ENCODE assay signal across 8 cellular contexts in genomic region chr9:126861707-126862460, GRCh38. TPM values are rescaled to one million over a fixed set of nuclear protein-coding genes. Genes with fewer than 3 reads are reported as not detected.
DNase-seq lines count a peak whose midpoint lies in the region; ATAC-seq, FAIRE-seq and TF ChIP-seq lines count a peak whose summit lies in the region.

No MANE protein-coding gene starts in this region.

- no peak for DNase-seq in stimulated activated naive CD8-positive, alpha-beta T cell treated with anti-CD3 and anti-CD28 coated beads, Interleukin-15, Interleukin-2, amounts not matched to agents 100 U/mL and 50 U/mL, for 24 hours
- DNase-seq in activated naive CD8-positive, alpha-beta T cell treated with anti-CD3 and anti-CD28 coated beads for 36 hours: no peak
- DNase-seq in keratinocyte (ENCODE audit: low read depth, low spot score): no peak
- DNase-seq in thyroid gland: no peak
- DNase-seq in Ammon's horn (ENCODE audit: low spot score): no peak

- FAIRE-seq in keratinocyte (lab: Jason Lieb, UNC): no peak

- H3K9me3 Mint-ChIP-seq in stimulated activated naive CD8-positive, alpha-beta T cell treated with anti-CD3 and anti-CD28 coated beads, Interleukin-15, Interleukin-2, amounts not matched to agents 100 ng/mL and 50 ng/mL, for 24 hours: no peaks in the 10 kb centered on the region
- no peaks in the 10 kb centered on the region for H3K9me3 Mint-ChIP-seq in activated naive CD8-positive, alpha-beta T cell treated with anti-CD3 and anti-CD28 coated beads for 36 hours

- peaks cover 3% of the 10 kb centered on the region for H4K20me1 ChIP-seq in keratinocyte (ENCODE audit: control insufficient read depth, extremely low read depth, insufficient read depth, low read length)

- H3K9me3 ChIP-seq in keratinocyte (ENCODE audit: control insufficient read depth, low read depth, low read length) (no peaks in the 10 kb centered on the region), thyroid gland (no peaks in the 10 kb centered on the region)

- H3K4me2 ChIP-seq in keratinocyte (ENCODE audit: control insufficient read depth, extremely low read depth, insufficient read depth, low read depth, low read length): peak overlapping the region; percentile 100

- H3K27me3 ChIP-seq in keratinocyte (ENCODE audit: control insufficient read depth, extremely low read depth, insufficient read depth, low read length) (peaks cover 7% of the 10 kb centered on the region), thyroid gland (no peaks in the 10 kb centered on the region)

- H2AFZ ChIP-seq in keratinocyte (ENCODE audit: control insufficient read depth, low read length): no peak overlapping the region

- peaks cover 7% of the 10 kb centered on the region for H3K9me1 ChIP-seq in keratinocyte (ENCODE audit: control insufficient read depth, extremely low read depth, insufficient read depth, low read length)

- peak overlapping the region; percentile 33 for H3K27ac Mint-ChIP-seq in stimulated activated naive CD8-positive, alpha-beta T cell treated with anti-CD3 and anti-CD28 coated beads, Interleukin-15, Interleukin-2, amounts not matched to agents 100 ng/mL and 50 ng/mL, for 24 hours
- peak overlapping the region; percentile 54 for H3K27ac Mint-ChIP-seq in activated naive CD8-positive, alpha-beta T cell treated with anti-CD3 and anti-CD28 coated beads for 36 hours

- peaks cover 4% of the 10 kb centered on the region for H3K27me3 Mint-ChIP-seq in stimulated activated naive CD8-positive, alpha-beta T cell treated with anti-CD3 and anti-CD28 coated beads, Interleukin-15, Interleukin-2, amounts not matched to agents 100 ng/mL and 50 ng/mL, for 24 hours
- H3K27me3 Mint-ChIP-seq in activated naive CD8-positive, alpha-beta T cell treated with anti-CD3 and anti-CD28 coated beads for 36 hours: no peaks in the 10 kb centered on the region

- intact Hi-C loops in thyroid gland (cut with DNase I): no loop called here

- 28 to 30% methylated on average over 11 of the region's 11 CpGs for WGBS in thyroid gland, 2 donors

- H3K9ac ChIP-seq in keratinocyte (ENCODE audit: control insufficient read depth, extremely low read depth, insufficient read depth, low read length): peak overlapping the region; percentile 81

- TF ChIP-seq CTCF in keratinocyte (optimal IDR thresholded peaks at IDR 0.05 in 1 of 3, IDR thresholded peaks at IDR 0.05 in 1 of 3, conservative IDR thresholded peaks at IDR 0.05 in 1 of 3; ENCODE audit: extremely low read depth in 1 of 3, insufficient read depth in 2 of 3, low read length in 3 of 3): no peak
- TF ChIP-seq CTCF in thyroid gland (IDR thresholded peaks at IDR 0.05): no peak

- no peak for TF ChIP-seq POLR2A in thyroid gland (IDR thresholded peaks at IDR 0.05)

- peak overlapping the region; percentile 82 for H3K4me3 Mint-ChIP-seq in stimulated activated naive CD8-positive, alpha-beta T cell treated with anti-CD3 and anti-CD28 coated beads, Interleukin-15, Interleukin-2, amounts not matched to agents 100 ng/mL and 50 ng/mL, for 24 hours
- H3K4me3 Mint-ChIP-seq in activated naive CD8-positive, alpha-beta T cell treated with anti-CD3 and anti-CD28 coated beads for 36 hours: peak overlapping the region; percentile 84

- H3K36me3 Mint-ChIP-seq in stimulated activated naive CD8-positive, alpha-beta T cell treated with anti-CD3 and anti-CD28 coated beads, Interleukin-15, Interleukin-2, amounts not matched to agents 100 ng/mL and 50 ng/mL, for 24 hours (ENCODE audit: low read depth): peaks cover 18% of the 10 kb centered on the region
- H3K36me3 Mint-ChIP-seq in activated naive CD8-positive, alpha-beta T cell treated with anti-CD3 and anti-CD28 coated beads for 36 hours: peaks cover 10% of the 10 kb centered on the region

- dilution Hi-C loops in keratinocyte (cut with MboI; ENCODE audit: extremely low pct_ligation_motif_present, low sequenced_read_pairs): no loop called here

- H3K4me3 ChIP-seq in keratinocyte (ENCODE audit: control insufficient read depth in 2 of 3, extremely low read depth in 1 of 3, insufficient read depth in 2 of 3, low read depth in 1 of 3, low read length in 3 of 3) (peak overlapping the region; percentile 70 to 92 (median 90)), thyroid gland (replicated peaks in 1 of 3) (peak overlapping the region in 1 of 3 donors; percentile 82)

- no peak for ATAC-seq in stimulated activated naive CD8-positive, alpha-beta T cell treated with anti-CD3 and anti-CD28 coated beads, Interleukin-15, Interleukin-2, amounts not matched to agents 100 U/mL and 50 U/mL, for 24 hours
- ATAC-seq in GM18511 (IDR thresholded peaks at IDR 0.05; ENCODE audit: unreplicated experiment): no peak
- ATAC-seq in GM18520 (IDR thresholded peaks at IDR 0.05; ENCODE audit: unreplicated experiment): no peak

- H3K27ac ChIP-seq in keratinocyte (ENCODE audit: control insufficient read depth, insufficient read depth, low read length): peak overlapping the region; percentile 54
- H3K27ac ChIP-seq in thyroid gland: peak overlapping the region in 2 of 3 donors; percentile 62 to 85

- H3K36me3 ChIP-seq in keratinocyte (ENCODE audit: control insufficient read depth in 2 of 2, extremely low read depth in 1 of 2, insufficient read depth in 2 of 2, low read length in 2 of 2): peaks cover 2 to 4% of the 10 kb centered on the region in 2 experiments
- H3K36me3 ChIP-seq in thyroid gland: peaks cover 0 to 2% of the 10 kb centered on the region in 2 donors

- H3K4me1 ChIP-seq in keratinocyte (ENCODE audit: control insufficient read depth, extremely low read depth, insufficient read depth, low read length) (peaks cover 19% of the 10 kb centered on the region), thyroid gland (peaks cover 18 to 34% of the 10 kb centered on the region in 2 donors)

- H3K79me2 ChIP-seq in keratinocyte (ENCODE audit: control insufficient read depth, insufficient read depth, low read length): peaks cover 41% of the 10 kb centered on the region

- peaks cover 23% of the 10 kb centered on the region for H3K4me1 Mint-ChIP-seq in stimulated activated naive CD8-positive, alpha-beta T cell treated with anti-CD3 and anti-CD28 coated beads, Interleukin-15, Interleukin-2, amounts not matched to agents 100 ng/mL and 50 ng/mL, for 24 hours (ENCODE audit: low read depth)
- peaks cover 26% of the 10 kb centered on the region for H3K4me1 Mint-ChIP-seq in activated naive CD8-positive, alpha-beta T cell treated with anti-CD3 and anti-CD28 coated beads for 36 hours

RNA-seq across cellular contexts. Expression of gene ZBTB34, which starts 1.4 kb away (rescaled TPM):
- total RNA-seq in activated naive CD8-positive, alpha-beta T cell treated with anti-CD3 and anti-CD28 coated beads for 36 hours: 1 to 10 TPM; 4.4 to 4.7 TPM
- polyA plus RNA-seq in keratinocyte: 4.2 to 6.4 TPM (median 5.9 TPM) in 3 replicates
- 1.5 TPM for polyA plus RNA-seq in keratinocyte (2011; ENCODE audit: low read depth)
- 1.6 and 2.7 TPM in 2 replicates for polyA plus RNA-seq in keratinocyte (2011; cell fraction: cytosol; rRNA removed)
- 10.2 and 13.0 TPM in 2 replicates for polyA plus RNA-seq in keratinocyte (2011; cell fraction: nucleus; rRNA removed)
- 2.2 and 4.0 TPM in 2 replicates for polyA plus RNA-seq in keratinocyte (2012; ENCODE audit: low replicate concordance)
- polyA minus RNA-seq in keratinocyte: 5.2 to 12.3 TPM (median 10.3 TPM) in 3 replicates
- polyA minus RNA-seq in keratinocyte (2011; cell fraction: cytosol; rRNA and poly(A)+ RNA removed): 4.2 TPM
- polyA minus RNA-seq in keratinocyte (2011; cell fraction: nucleus; rRNA and poly(A)+ RNA removed): 10.8 and 18.3 TPM in 2 replicates
- total RNA-seq in thyroid gland: 10 to 100 TPM in 2 of 4 donors, 1 to 10 TPM in 2; 8.6 to 17.1 (median 12.0) TPM

RNA-seq across cellular contexts. Expression of gene RALGPS1, which starts 52.7 kb away (rescaled TPM):
- 1 to 10 TPM in 1 of 2 experiments, under 1 TPM in 1; 0.56 to 1.1 TPM for total RNA-seq in activated naive CD8-positive, alpha-beta T cell treated with anti-CD3 and anti-CD28 coated beads for 36 hours
- polyA plus RNA-seq in keratinocyte: 0.56 to 1.1 TPM (median 0.97 TPM) in 3 replicates
- 2.3 TPM for polyA plus RNA-seq in keratinocyte (2011; ENCODE audit: low read depth)
- polyA plus RNA-seq in keratinocyte (2011; cell fraction: cytosol; rRNA removed): 0.74 and 1.9 TPM in 2 replicates
- polyA plus RNA-seq in keratinocyte (2011; cell fraction: nucleus; rRNA removed): 3.3 and 3.7 TPM in 2 replicates
- polyA plus RNA-seq in keratinocyte (2012; ENCODE audit: low replicate concordance): 1.1 and 2.0 TPM in 2 replicates
- 0.69 to 2.4 TPM (median 2.1 TPM) in 3 replicates for polyA minus RNA-seq in keratinocyte
- not detected for polyA minus RNA-seq in keratinocyte (2011; cell fraction: cytosol; rRNA and poly(A)+ RNA removed)
- 1.2 and 2.4 TPM in 2 replicates for polyA minus RNA-seq in keratinocyte (2011; cell fraction: nucleus; rRNA and poly(A)+ RNA removed)
- total RNA-seq in thyroid gland: 10 to 100 TPM; 27.3 to 42.1 (median 39.1) TPM

RNA-seq across cellular contexts. Expression of gene ZBTB43, which starts 57.0 kb away (rescaled TPM):
- 10 to 100 TPM; 21.5 to 21.6 TPM for total RNA-seq in activated naive CD8-positive, alpha-beta T cell treated with anti-CD3 and anti-CD28 coated beads for 36 hours
- polyA plus RNA-seq in keratinocyte: 10.2 to 24.3 TPM (median 15.2 TPM) in 3 replicates
- 44.3 TPM for polyA plus RNA-seq in keratinocyte (2011; ENCODE audit: low read depth)
- polyA plus RNA-seq in keratinocyte (2011; cell fraction: cytosol; rRNA removed): 3.5 and 6.6 TPM in 2 replicates
- 20.4 and 26.1 TPM in 2 replicates for polyA plus RNA-seq in keratinocyte (2011; cell fraction: nucleus; rRNA removed)
- polyA plus RNA-seq in keratinocyte (2012; ENCODE audit: low replicate concordance): 7.6 and 21.3 TPM in 2 replicates
- polyA minus RNA-seq in keratinocyte: 15.8 to 22.2 TPM (median 20.6 TPM) in 3 replicates
- polyA minus RNA-seq in keratinocyte (2011; cell fraction: cytosol; rRNA and poly(A)+ RNA removed): 5.2 TPM
- polyA minus RNA-seq in keratinocyte (2011; cell fraction: nucleus; rRNA and poly(A)+ RNA removed): 12.6 and 32.0 TPM in 2 replicates
- 10 to 100 TPM; 12.1 to 25.1 (median 13.5) TPM for total RNA-seq in thyroid gland

Comparison
In these comparisons a context has a peak if more than half of its experiments do, and no peak if none do; other contexts are left out.
1. RNA of gene RALGPS1, which starts 52.7 kb away (total RNA-seq): 27.3 to 42.1 TPM in thyroid gland; 0.56 to 1.1 TPM in activated naive CD8-positive, alpha-beta T cell treated with anti-CD3 and anti-CD28 coated beads for 36 hours; every median in the first group is over 10 times any median in the second.